11 cellular contexts compared by ENCODE assay signal in genomic region chr14:93041002-93041401, GRCh38.
DNase-seq lines count a peak whose midpoint lies in the region; ATAC-seq and TF ChIP-seq lines count a peak whose summit lies in the region.
"Had no signal": no experiment of that assay in that cellular context is flagged by ENCODE, and none has a peak within 500 bp of the region (broad histone marks: within the 10 kb centered on the region; RNA-seq: fewer than 3 reads in every experiment).

No MANE protein-coding gene starts in this region.

- no peaks in the 10 kb centered on the region for H3K36me3 Mint-ChIP-seq in natural killer cell
- no peaks in the 10 kb centered on the region for H3K36me3 Mint-ChIP-seq in natural killer cell treated with Interleukin-12 subunit alpha and Interleukin-12 subunit beta and Interleukin-15 and Interleukin-18, amount 100 ng/mL, for 72 hours
- no peaks in the 10 kb centered on the region for H3K36me3 Mint-ChIP-seq in naive B cell

- no peak overlapping the region for H3K4me3 ChIP-seq in uterus

- ATAC-seq in natural killer cell: no peak
- no peak for ATAC-seq in natural killer cell treated with Interleukin-12 subunit alpha and Interleukin-12 subunit beta and Interleukin-15 and Interleukin-18, amount 100 ng/mL, for 72 hours
- no peak for ATAC-seq in naive B cell (ENCODE audit: low read depth in 2 of 2)
- ATAC-seq in HG02938 (IDR thresholded peaks at IDR 0.05; ENCODE audit: unreplicated experiment): no peak
- ATAC-seq in HG02840 (IDR thresholded peaks at IDR 0.05; ENCODE audit: low FRiP score, unreplicated experiment): no peak

- H3K27ac Mint-ChIP-seq in natural killer cell: peak overlapping the region; percentile 54 to 62
- peak overlapping the region in 1 of 2 donors; percentile 74 for H3K27ac Mint-ChIP-seq in natural killer cell treated with Interleukin-12 subunit alpha and Interleukin-12 subunit beta and Interleukin-15 and Interleukin-18, amount 100 ng/mL, for 72 hours
- H3K27ac Mint-ChIP-seq in naive B cell: peak overlapping the region; percentile 29 to 87 (median 85)

- H3K36me3 ChIP-seq in uterus: no peaks in the 10 kb centered on the region

- peaks cover 78 to 87% of the 10 kb centered on the region in 2 donors for H3K4me1 Mint-ChIP-seq in natural killer cell
- H3K4me1 Mint-ChIP-seq in natural killer cell treated with Interleukin-12 subunit alpha and Interleukin-12 subunit beta and Interleukin-15 and Interleukin-18, amount 100 ng/mL, for 72 hours (ENCODE audit: low read depth in 2 of 2): peaks cover 55 to 67% of the 10 kb centered on the region in 2 donors
- peaks cover 58 to 76% (median 71%) of the 10 kb centered on the region in 3 donors for H3K4me1 Mint-ChIP-seq in naive B cell

- no peaks in the 10 kb centered on the region for H3K9me3 ChIP-seq in uterus

- DNase-seq in natural killer cell (no peak), naive B cell (no peak), uterus (no peak), retina (no peak)
- DNase-seq in natural killer cell treated with Interleukin-12 subunit alpha and Interleukin-12 subunit beta and Interleukin-15 and Interleukin-18, amount 100 ng/mL, for 72 hours (ENCODE audit: low spot score): no peak
- DNase-seq: kidney, NCI-H1092, NCI-H446 had no signal

- no peak for TF ChIP-seq POLR2A in uterus (IDR thresholded peaks at IDR 0.05)

- H3K27me3 ChIP-seq in uterus: no peaks in the 10 kb centered on the region

- H3K27me3 Mint-ChIP-seq in natural killer cell (ENCODE audit: low read depth in 2 of 2) (no peaks in the 10 kb centered on the region), naive B cell (no peaks in the 10 kb centered on the region)
- no peaks in the 10 kb centered on the region for H3K27me3 Mint-ChIP-seq in natural killer cell treated with Interleukin-12 subunit alpha and Interleukin-12 subunit beta and Interleukin-15 and Interleukin-18, amount 100 ng/mL, for 72 hours

- H3K4me3 Mint-ChIP-seq in natural killer cell (no peak overlapping the region), naive B cell (no peak overlapping the region)
- no peak overlapping the region for H3K4me3 Mint-ChIP-seq in natural killer cell treated with Interleukin-12 subunit alpha and Interleukin-12 subunit beta and Interleukin-15 and Interleukin-18, amount 100 ng/mL, for 72 hours

- H3K9me3 Mint-ChIP-seq in natural killer cell (no peaks in the 10 kb centered on the region), naive B cell (no peaks in the 10 kb centered on the region)
- H3K9me3 Mint-ChIP-seq in natural killer cell treated with Interleukin-12 subunit alpha and Interleukin-12 subunit beta and Interleukin-15 and Interleukin-18, amount 100 ng/mL, for 72 hours: no peaks in the 10 kb centered on the region

- peaks cover 7 to 16% of the 10 kb centered on the region in 2 donors for H3K4me1 ChIP-seq in uterus

- intact Hi-C loops in natural killer cell (cut with micrococcal nuclease) (no loop called here), uterus (cut with DNase I; ENCODE audit: low total_unique reads) (no loop called here)

- TF ChIP-seq CTCF in natural killer cell (IDR thresholded peaks at IDR 0.05) (no peak), uterus (IDR thresholded peaks at IDR 0.05) (no peak)

- H3K27ac ChIP-seq in cingulate gyrus (ENCODE audit: low read depth, low read length) (peak overlapping the region; percentile 93), uterus (peak overlapping the region; percentile 46 to 71)
